Comparison of ENCODE assay signal across 15 cellular contexts in the genomic region with DNA sequence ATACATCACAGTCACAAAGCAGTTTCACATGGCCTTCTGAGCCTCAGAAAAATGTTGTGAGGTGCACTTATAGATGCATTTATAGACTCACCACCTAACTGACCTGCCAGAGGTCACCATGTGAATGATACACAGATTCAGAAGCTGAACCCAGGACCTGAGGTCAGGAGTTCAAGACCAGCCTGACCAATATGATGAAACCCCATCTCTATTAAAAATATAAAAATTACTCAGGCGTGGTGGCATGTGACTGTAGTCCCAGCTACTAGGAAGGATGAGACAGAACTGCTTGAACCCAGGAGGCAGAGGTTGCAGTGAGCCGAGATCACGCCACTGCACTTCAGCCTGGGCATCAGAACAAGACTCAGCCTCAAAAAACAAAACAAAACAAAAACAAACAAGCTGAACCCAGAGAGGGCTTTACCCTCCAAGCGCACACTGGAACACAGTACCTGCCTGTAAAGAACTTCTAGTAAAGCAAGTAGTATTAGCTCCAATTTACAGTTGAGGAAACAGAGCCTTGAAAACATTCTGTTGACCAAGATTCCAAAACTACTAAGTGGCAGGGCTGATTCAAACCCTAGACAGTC.
"Had no signal": no experiment of that assay in that cellular context is flagged by ENCODE, and none has a peak within 500 bp of the region (broad histone marks: within the 10 kb centered on the region; RNA-seq: fewer than 3 reads in every experiment).

No MANE protein-coding gene starts in this region.

- DNase-seq: activated CD4-positive, alpha-beta T cell treated with anti-CD3 and anti-CD28 coated beads for 1 hour; activated CD4-positive, alpha-beta T cell treated with anti-CD3 and anti-CD28 coated beads, Interleukin-2, amount 50 U/mL, for 4 hours; activated naive CD4-positive, alpha-beta T cell treated with anti-CD3 and anti-CD28 coated beads, Interleukin-2, amount 10 ng/mL, durations not matched to agents 7 days and 5 days; activated T-cell treated with anti-CD3 and anti-CD28 coated beads for 4 hours; effector CD4-positive, alpha-beta T cell; foreskin fibroblast; glutamatergic neuron; immature natural killer cell; left colon; mesenchymal stem cell; natural killer cell; T-helper 9 cell had no signal

- H3K36me3 ChIP-seq: tibial nerve, vagina had no signal

- H3K4me3 Mint-ChIP-seq: activated naive CD4-positive, alpha-beta T cell treated with anti-CD3 and anti-CD28 coated beads, Interleukin-2, amount 10 ng/mL, durations not matched to agents 7 days and 5 days; immature natural killer cell; natural killer cell; stimulated activated memory B cell treated with anti-CD40 and anti-IgM and Interleukin-4, amounts not matched to agents 10 μg/mL and 1 μg/mL and 100 μg/mL, for 72 hours had no signal

- H3K9me3 ChIP-seq: tibial nerve, vagina had no signal

- ATAC-seq: left colon; natural killer cell; stimulated activated memory B cell treated with anti-CD40 and anti-IgM and Interleukin-4, amounts not matched to agents 10 μg/mL and 1 μg/mL and 100 μg/mL, for 72 hours had no signal

- H3K27me3 Mint-ChIP-seq: activated naive CD4-positive, alpha-beta T cell treated with anti-CD3 and anti-CD28 coated beads, Interleukin-2, amount 10 ng/mL, durations not matched to agents 7 days and 5 days; stimulated activated memory B cell treated with anti-CD40 and anti-IgM and Interleukin-4, amounts not matched to agents 10 μg/mL and 1 μg/mL and 100 μg/mL, for 72 hours had no signal

- H3K27ac ChIP-seq: vagina had no signal

- H3K27ac Mint-ChIP-seq: activated naive CD4-positive, alpha-beta T cell treated with anti-CD3 and anti-CD28 coated beads, Interleukin-2, amount 10 ng/mL, durations not matched to agents 7 days and 5 days; stimulated activated memory B cell treated with anti-CD40 and anti-IgM and Interleukin-4, amounts not matched to agents 10 μg/mL and 1 μg/mL and 100 μg/mL, for 72 hours had no signal

- H3K4me3 ChIP-seq: tibial nerve, vagina had no signal

- H3K9me3 Mint-ChIP-seq: immature natural killer cell; natural killer cell; stimulated activated memory B cell treated with anti-CD40 and anti-IgM and Interleukin-4, amounts not matched to agents 10 μg/mL and 1 μg/mL and 100 μg/mL, for 72 hours had no signal

- H3K36me3 Mint-ChIP-seq: immature natural killer cell, natural killer cell had no signal

- H3K27me3 ChIP-seq: tibial nerve, vagina had no signal
